In the genomic region with DNA sequence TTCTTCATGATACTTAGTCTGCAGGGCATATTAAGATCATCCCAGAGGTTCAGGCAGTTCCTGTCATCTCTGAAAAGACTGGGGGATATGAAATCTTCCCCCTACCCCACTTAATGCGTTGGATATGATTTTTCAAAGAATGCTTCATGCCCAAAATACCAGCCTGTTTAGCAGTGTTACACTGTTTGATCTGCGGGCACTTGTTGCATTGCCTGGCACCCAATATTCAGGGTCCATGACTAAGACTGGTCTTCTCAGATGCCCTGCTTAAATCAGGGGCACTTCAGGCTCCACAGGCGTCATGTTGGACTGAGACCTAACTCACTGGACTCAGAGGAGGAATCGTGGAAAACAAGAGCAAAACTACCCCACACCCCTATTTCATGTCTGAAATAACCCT, we compare ENCODE assay signal across 16 cellular contexts. TPM values are rescaled to one million over a fixed set of nuclear protein-coding genes. Genes with fewer than 3 reads are reported as not detected.
DNase-seq lines count a peak whose midpoint lies in the region; ATAC-seq, FAIRE-seq and TF ChIP-seq lines count a peak whose summit lies in the region.
"Had no signal": no experiment of that assay in that cellular context is flagged by ENCODE, and none has a peak within 500 bp of the region (broad histone marks: within the 10 kb centered on the region; RNA-seq: fewer than 3 reads in every experiment).

No MANE protein-coding gene starts in this region.

- no peaks in the 10 kb centered on the region for H3K9me3 ChIP-seq in cardiac muscle cell (ENCODE audit: low read depth)
- no peaks in the 10 kb centered on the region for H3K9me3 ChIP-seq in mesodermal cell (ENCODE audit: control insufficient read depth, low read length)
- H3K9me3 ChIP-seq in sigmoid colon = no peaks in the 10 kb centered on the region
- H3K9me3 ChIP-seq: BLaER1 treated with 17β-estradiol and CSF1 and Interleukin-3, amounts not matched to agents 10 nM and 100 nM had no signal

- peak overlapping the region; percentile 94 for H3K27ac ChIP-seq in cardiac muscle cell
- H3K27ac ChIP-seq in mesodermal cell (ENCODE audit: low read depth, low read length, severe bottlenecking) = peak overlapping the region; percentile 49
- peak overlapping the region in 3 of 4 donors; percentile 29 to 71 (median 52) for H3K27ac ChIP-seq in sigmoid colon
- H3K27ac ChIP-seq: BLaER1 treated with 17β-estradiol and CSF1 and Interleukin-3, amounts not matched to agents 10 nM and 100 nM; HL-60 had no signal

- H3K36me3 ChIP-seq in cardiac muscle cell (peaks cover under 1% of the 10 kb centered on the region), mesodermal cell (ENCODE audit: control insufficient read depth, insufficient read depth, low read length) (peaks cover 62% of the 10 kb centered on the region), sigmoid colon (peaks cover 0 to 44% (median 16%) of the 10 kb centered on the region in 4 donors)

- no peaks in the 10 kb centered on the region for H3K27me3 Mint-ChIP-seq in naive thymus-derived CD8-positive, alpha-beta T cell
- H3K27me3 Mint-ChIP-seq: CD4-positive, CD25-positive, alpha-beta regulatory T cell had no signal

- H3K4me1 ChIP-seq in cardiac muscle cell (ENCODE audit: low read depth) (peaks cover 62% of the 10 kb centered on the region), mesodermal cell (ENCODE audit: control insufficient read depth, insufficient read depth, low read length, poor library complexity, severe bottlenecking) (peaks cover 24% of the 10 kb centered on the region), sigmoid colon (peaks cover 0 to 23% (median 18%) of the 10 kb centered on the region in 4 donors)

- no peak for ATAC-seq in naive thymus-derived CD8-positive, alpha-beta T cell
- no peak for ATAC-seq in HG02623 (IDR thresholded peaks at IDR 0.05; ENCODE audit: unreplicated experiment)

- intact Hi-C loops in cardiac septum (cut with DNase I) (no loop called here), sigmoid colon (cut with DNase I) (no loop called here)

- no peak overlapping the region for H3K4me3 Mint-ChIP-seq in naive thymus-derived CD8-positive, alpha-beta T cell
- H3K4me3 Mint-ChIP-seq: CD4-positive, CD25-positive, alpha-beta regulatory T cell; H9 had no signal

- no peak for TF ChIP-seq EP300 in sigmoid colon (IDR thresholded peaks at IDR 0.05)

- peaks cover 5 to 9% (median 7%) of the 10 kb centered on the region in 4 donors for H3K4me1 Mint-ChIP-seq in naive thymus-derived CD8-positive, alpha-beta T cell

- DNase-seq in cardiac muscle cell (ENCODE audit: low read depth in 1 of 2, low spot score in 1 of 2) = no peak
- DNase-seq in cardiac septum (ENCODE audit: low spot score) = no peak
- DNase-seq in sigmoid colon = no peak
- DNase-seq in naive thymus-derived CD8-positive, alpha-beta T cell = no peak
- no peak for DNase-seq in GM19239 (ENCODE audit: insufficient read length, low spot score)
- DNase-seq: ACHN; CD4-positive, CD25-positive, alpha-beta regulatory T cell; DMS53; GOT3; H9 had no signal

- POLR2A ChIA-PET in naive thymus-derived CD8-positive, alpha-beta T cell (lab: Charles Lee) = no interaction called here

- no peaks in the 10 kb centered on the region for H3K27me3 ChIP-seq in cardiac muscle cell
- no peaks in the 10 kb centered on the region for H3K27me3 ChIP-seq in sigmoid colon
- H3K27me3 ChIP-seq: BLaER1 treated with 17β-estradiol and CSF1 and Interleukin-3, amounts not matched to agents 10 nM and 100 nM had no signal

- H3K36me3 Mint-ChIP-seq in naive thymus-derived CD8-positive, alpha-beta T cell = peaks cover 15 to 58% (median 22%) of the 10 kb centered on the region in 3 donors

- no peak for TF ChIP-seq CTCF in cardiac muscle cell (IDR thresholded peaks at IDR 0.05; ENCODE audit: low read depth, low read length)
- TF ChIP-seq CTCF in sigmoid colon (IDR thresholded peaks at IDR 0.05) = no peak

- WGBS in mesodermal cell (ENCODE audit: insufficient coverage in 2 of 2), 2 experiments = 96 to 97% methylated on average over 4 of the region's 4 CpGs
- WGBS in sigmoid colon, 2 donors = 93 to 95% methylated on average over 4 of the region's 4 CpGs

- no peak for FAIRE-seq in GM19239 (lab: Jason Lieb, UNC)
- FAIRE-seq: GM18507 had no signal

- H3K9me3 Mint-ChIP-seq in naive thymus-derived CD8-positive, alpha-beta T cell = no peaks in the 10 kb centered on the region
- H3K9me3 Mint-ChIP-seq: CD4-positive, CD25-positive, alpha-beta regulatory T cell; H9 had no signal

- no peak for TF ChIP-seq POLR2A in sigmoid colon (IDR thresholded peaks at IDR 0.05)

- H3K4me3 ChIP-seq in cardiac muscle cell (no peak overlapping the region), mesodermal cell (ENCODE audit: extremely low read depth, insufficient read depth, low read length, poor library complexity, severe bottlenecking) (no peak overlapping the region), sigmoid colon (no peak overlapping the region)
- H3K4me3 ChIP-seq: BLaER1 treated with 17β-estradiol and CSF1 and Interleukin-3, amounts not matched to agents 10 nM and 100 nM had no signal

- H3K27ac Mint-ChIP-seq in naive thymus-derived CD8-positive, alpha-beta T cell = peak overlapping the region in 1 of 10 donors; percentile 22

RNA-seq across cellular contexts. Expression of gene RASL10B, which starts 6.4 kb away (rescaled TPM):
- 108 and 116 TPM in 2 replicates for total RNA-seq in cardiac muscle cell
- polyA plus RNA-seq in cardiac muscle cell = 71.6 and 94.4 TPM in 2 replicates
- 22.0 TPM for total RNA-seq in cardiac septum
- 56.3 TPM for polyA plus RNA-seq in mesodermal cell (2013, experiment 1 of 2)
- 53.3 TPM for polyA plus RNA-seq in mesodermal cell (2013, experiment 2 of 2)
- total RNA-seq in sigmoid colon = 1 to 10 TPM; 3.6 to 5.5 (median 3.8) TPM
- 1 to 10 TPM in 1 of 3 donors, under 1 TPM in 1, not detected in 1; 0.60 to 1.8 TPM for polyA plus RNA-seq in sigmoid colon
- total RNA-seq in naive thymus-derived CD8-positive, alpha-beta T cell = under 1 TPM; 0.38 to 0.57 TPM
- under 1 TPM in 1 of 3 donors, not detected in 2; 0.06 TPM for polyA plus RNA-seq in naive thymus-derived CD8-positive, alpha-beta T cell
- total RNA-seq: CD4-positive, CD25-positive, alpha-beta regulatory T cell had no signal

RNA-seq across cellular contexts. Expression of gene GAS2L2, which starts 28.0 kb away (rescaled TPM):
- 0.18 TPM in 1 of 2 replicates, not detected in the other for total RNA-seq in cardiac muscle cell
- polyA plus RNA-seq in cardiac muscle cell = 0.11 TPM in 1 of 2 replicates, not detected in the other
- total RNA-seq in cardiac septum = 0.08 TPM
- 0.18 TPM for polyA plus RNA-seq in mesodermal cell (2013, experiment 1 of 2)
- not detected for polyA plus RNA-seq in mesodermal cell (2013, experiment 2 of 2)
- total RNA-seq in sigmoid colon = not detected
- under 1 TPM in 1 of 3 donors, not detected in 2; 0.06 TPM for polyA plus RNA-seq in sigmoid colon
- under 1 TPM; 0.33 to 0.36 TPM for total RNA-seq in naive thymus-derived CD8-positive, alpha-beta T cell
- polyA plus RNA-seq in naive thymus-derived CD8-positive, alpha-beta T cell = not detected
- total RNA-seq: A172; CD4-positive, CD25-positive, alpha-beta regulatory T cell; H9 had no signal
- polyA plus RNA-seq: CD4-positive, CD25-positive, alpha-beta regulatory T cell had no signal

RNA-seq across cellular contexts. Expression of gene C17orf50, which starts 35.6 kb away (rescaled TPM):
- total RNA-seq in cardiac muscle cell = 0.21 and 0.74 TPM in 2 replicates
- polyA plus RNA-seq in cardiac muscle cell = 0.51 and 1.2 TPM in 2 replicates
- total RNA-seq in cardiac septum = not detected
- polyA plus RNA-seq in mesodermal cell (2013, experiment 1 of 2) = not detected
- not detected for polyA plus RNA-seq in mesodermal cell (2013, experiment 2 of 2)
- total RNA-seq in sigmoid colon = not detected
- under 1 TPM in 1 of 3 donors, not detected in 2; 0.07 TPM for polyA plus RNA-seq in sigmoid colon
- total RNA-seq in naive thymus-derived CD8-positive, alpha-beta T cell = under 1 TPM in 1 of 2 experiments, not detected in 1; 0.38 TPM
- polyA plus RNA-seq in naive thymus-derived CD8-positive, alpha-beta T cell = 1 to 10 TPM in 1 of 3 donors, under 1 TPM in 2; 0.20 to 2.1 (median 0.67) TPM
- total RNA-seq: A172; CD4-positive, CD25-positive, alpha-beta regulatory T cell; H9 had no signal
- polyA plus RNA-seq: CD4-positive, CD25-positive, alpha-beta regulatory T cell had no signal
